In the genomic region with DNA sequence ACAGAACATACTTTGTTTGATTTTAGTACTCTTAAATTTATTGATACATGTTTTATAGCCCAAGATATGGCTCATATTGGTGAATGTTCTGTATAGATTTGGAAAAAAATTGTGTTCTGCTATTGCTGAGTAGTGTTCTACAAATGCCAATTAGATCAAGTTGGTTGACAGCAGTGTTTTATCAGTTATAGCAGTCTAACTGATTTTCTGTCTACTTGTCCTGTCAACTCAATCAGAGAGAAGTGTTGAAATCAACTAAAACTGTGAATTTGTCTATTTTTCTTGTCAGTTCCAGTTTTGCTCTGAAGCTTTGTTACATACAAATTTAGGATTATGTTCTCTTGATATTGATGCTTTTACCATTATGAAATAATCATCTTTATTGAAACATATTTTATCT, we compare ENCODE assay signal across 12 cellular contexts. TPM values are rescaled to one million over a fixed set of nuclear protein-coding genes. Genes with fewer than 3 reads are reported as not detected.
"Had no signal": no experiment of that assay in that cellular context is flagged by ENCODE, and none has a peak within 500 bp of the region (broad histone marks: within the 10 kb centered on the region; RNA-seq: fewer than 3 reads in every experiment).

No MANE protein-coding gene starts in this region.

- H3K27ac ChIP-seq: GM23248 had no signal

- H3K4me1 ChIP-seq: HAP-1 had no signal

- H3K9ac ChIP-seq: GM23248 had no signal

- H3K4me3 ChIP-seq: GM23248, GM23338, HAP-1 had no signal

- DNase-seq: GM23248, GOT3, H7, H9, HCEC 1CT, HFFc6 had no signal

- ATAC-seq: GM23338, HCT116 had no signal

- H3K36me3 ChIP-seq: HAP-1 had no signal

- H3K4me2 ChIP-seq: GM23338 had no signal

- H2AFZ ChIP-seq: GM23248 had no signal

- H3K9me3 ChIP-seq: HAP-1 had no signal

- FAIRE-seq: H1, H54 had no signal

RNA-seq across cellular contexts. Expression of a gene that starts 14.7 kb away (rescaled TPM):
- total RNA-seq: GM23248, GM23338, H1, H4, H7, H9, HFFc6 had no signal
- polyA plus RNA-seq: GM23248, GM23338, H1 had no signal

RNA-seq across cellular contexts. Expression of a gene that starts 23.1 kb away (rescaled TPM):
- total RNA-seq: GM23248 had no signal
- polyA plus RNA-seq: GM23248 had no signal
